In genomic region chr6:132000296-132000695, GRCh38 we compare ENCODE assay signal across 18 cellular contexts. TPM values are rescaled to one million over a fixed set of nuclear protein-coding genes. Genes with fewer than 3 reads are reported as not detected.
"Had no signal": no experiment of that assay in that cellular context is flagged by ENCODE, and none has a peak within 500 bp of the region (broad histone marks: within the 10 kb centered on the region; RNA-seq: fewer than 3 reads in every experiment).

No MANE protein-coding gene starts in this region.

- H3K27me3 ChIP-seq: heart left ventricle, thyroid gland had no signal

- H3K36me3 ChIP-seq: heart left ventricle, thyroid gland had no signal

- ATAC-seq: activated CD4-positive, CD25-positive, alpha-beta regulatory T cell treated with anti-CD3 and anti-CD28 coated beads, Interleukin-2, amount 50 U/mL, for 24 hours; activated CD8-positive, alpha-beta memory T cell treated with anti-CD3 and anti-CD28 coated beads, Interleukin-2, amount 10 ng/mL, durations not matched to agents 7 days and 5 days; activated CD8-positive, alpha-beta T cell treated with anti-CD3 and anti-CD28 coated beads for 36 hours; heart left ventricle; stimulated activated naive CD8-positive, alpha-beta T cell treated with anti-CD3 and anti-CD28 coated beads, Interleukin-15, Interleukin-2, amounts not matched to agents 100 U/mL and 50 U/mL, for 24 hours had no signal

- H3K27ac ChIP-seq: epithelial cell of prostate, thyroid gland had no signal

- H3K4me3 ChIP-seq: heart left ventricle, thyroid gland had no signal

- H3K4me1 ChIP-seq: thyroid gland had no signal

- DNase-seq: activated CD8-positive, alpha-beta memory T cell treated with anti-CD3 and anti-CD28 coated beads, Interleukin-2, amount 10 ng/mL, durations not matched to agents 7 days and 5 days; activated CD8-positive, alpha-beta T cell treated with anti-CD3 and anti-CD28 coated beads for 36 hours; activated effector memory CD4-positive, alpha-beta T cell treated with anti-CD3 and anti-CD28 coated beads, Interleukin-2, amount 50 U/mL, for 16 hours; activated naive CD4-positive, alpha-beta T cell treated with anti-CD3 and anti-CD28 coated beads, Interleukin-2, amount 10 ng/mL, durations not matched to agents 7 days and 5 days; activated T-cell treated with anti-CD3 and anti-CD28 coated beads for 4 hours; amygdala; cerebellar nuclear complex; cortex of kidney; endodermal cell; heart left ventricle; retina; stimulated activated CD4-positive, alpha-beta T cell treated with anti-CD3 and anti-CD28 coated beads, Interleukin-4, amount 100 ng/mL, for 24 hours; stimulated activated naive CD8-positive, alpha-beta T cell treated with anti-CD3 and anti-CD28 coated beads, Interleukin-15, Interleukin-2, amounts not matched to agents 100 U/mL and 50 U/mL, for 24 hours; thyroid gland had no signal

- H3K9me3 ChIP-seq: thyroid gland had no signal

RNA-seq across cellular contexts. Expression of gene CCN2, which starts 49.1 kb away (rescaled TPM):
- total RNA-seq: activated CD4-positive, alpha-beta T cell treated with anti-CD3 and anti-CD28 coated beads, Interleukin-2, amount 10 ng/mL, durations not matched to agents 24 days and 14 days; activated CD8-positive, alpha-beta memory T cell treated with anti-CD3 and anti-CD28 coated beads, Interleukin-2, amount 10 ng/mL, durations not matched to agents 7 days and 5 days; activated CD8-positive, alpha-beta T cell treated with anti-CD3 and anti-CD28 coated beads for 36 hours; T-helper 2 cell treated with Interferon-gamma antibody and Interleukin-4, amounts not matched to agents 100 ng/mL and 5 ng/mL, for 36 hours had no signal
